ENCODE assay signal across 8 cellular contexts in genomic region chr5:61055434-61056006, GRCh38.
DNase-seq lines count a peak whose midpoint lies in the region; ATAC-seq and TF ChIP-seq lines count a peak whose summit lies in the region.

No MANE protein-coding gene starts in this region.

- peak; percentile 62 for ATAC-seq in HG03571 (IDR thresholded peaks at IDR 0.05; ENCODE audit: unreplicated experiment)

- peak; percentile 74 for TF ChIP-seq CTCF in cardiac fibroblast (IDR thresholded peaks at IDR 0.05; ENCODE audit: low read depth, low read length)

- DNase-seq in NCI-H2107 treated with DMSO at 0.1 percent for 48 hours (lab: John Stamatoyannopoulos, UW; ENCODE audit: unreplicated experiment) = peak; percentile 32
- no peak for DNase-seq in NCI-H2107 (lab: John Stamatoyannopoulos, UW)
- peak; percentile 42 to 71 for DNase-seq in NOMO-1 (lab: John Stamatoyannopoulos, UW; ENCODE audit: unreplicated experiment in 2 of 2)
- DNase-seq in cardiac fibroblast (ENCODE audit: low read depth in 2 of 2) = peak; percentile 75 to 77
- peak; percentile 31 for DNase-seq in medulla oblongata (ENCODE audit: extremely low spot score)
- no peak for DNase-seq in effector CD4-positive, alpha-beta T cell
- DNase-seq in stimulated activated CD4-positive, alpha-beta T cell treated with anti-CD3 and anti-CD28 coated beads, Interleukin-1b, Interleukin-23, amount 100 ng/mL, for 48 hours = no peak

- H3K4me3 ChIP-seq in cardiac fibroblast (replicated peaks in 1 of 2; ENCODE audit: low read depth in 2 of 2, low read length in 2 of 2) = no peak overlapping the region

Comparison
In these comparisons a context has a peak if more than half of its experiments do, and no peak if none do; other contexts are left out.
1. DNase-seq: peak in NCI-H2107 treated with DMSO at 0.1 percent for 48 hours (single experiment), NOMO-1 (2 of 2), cardiac fibroblast (2 of 2) and medulla oblongata (single experiment); none in NCI-H2107 (single experiment), effector CD4-positive, alpha-beta T cell (single experiment) and stimulated activated CD4-positive, alpha-beta T cell treated with anti-CD3 and anti-CD28 coated beads, Interleukin-1b, Interleukin-23, amount 100 ng/mL, for 48 hours (single experiment).